1 cellular context compared by ENCODE assay signal in genomic region chr1:26500488-26501175, GRCh38.
TF ChIP-seq lines count a peak whose summit lies in the region.

No MANE protein-coding gene starts in this region.

TF ChIP-seq in HepG2, 621 proteins besides CTCF, POLR2A, EP300 and RAD21 (continued from another document and continues in another):
- TF ChIP-seq KLF6 (CRISPR knock-in tag; IDR thresholded peaks at IDR 0.05) (no peak), ZNF589 (CRISPR knock-in tag; conservative IDR thresholded peaks at IDR 0.05) (peak; percentile 83), ZNF7 (CRISPR knock-in tag; IDR thresholded peaks at IDR 0.05) (no peak), HNRNPLL (IDR thresholded peaks at IDR 0.05; ENCODE audit: low read depth, low read length, poor library complexity, severe bottlenecking) (peak; percentile 48), STAT6 (CRISPR knock-in tag; IDR thresholded peaks at IDR 0.05; ENCODE audit: borderline replicate concordance) (0 out of 2 replicates have a peak, but pooled peaks have one; percentile 75), PAX8 (CRISPR knock-in tag; IDR thresholded peaks at IDR 0.05; ENCODE audit: borderline replicate concordance) (no peak), NFIB (CRISPR knock-in tag; IDR thresholded peaks at IDR 0.05; ENCODE audit: borderline replicate concordance) (no peak), ZNF430 (CRISPR knock-in tag; IDR thresholded peaks at IDR 0.05) (no peak; the same call in 1 of the 2 replicates), SNAPC5 (CRISPR knock-in tag; IDR thresholded peaks at IDR 0.05; ENCODE audit: borderline replicate concordance) (no peak), TSC22D2 (CRISPR knock-in tag; IDR thresholded peaks at IDR 0.05; ENCODE audit: borderline replicate concordance) (no peak), TARDBP (CRISPR knock-in tag; IDR thresholded peaks at IDR 0.05) (peak; percentile 78), SIN3A (IDR thresholded peaks at IDR 0.05; ENCODE audit: borderline replicate concordance, low read depth, low read length) (no peak; the same call in 1 of the 2 replicates), SALL1 (CRISPR knock-in tag; IDR thresholded peaks at IDR 0.05) (peak; percentile 72), PAF1 (CRISPR knock-in tag; IDR thresholded peaks at IDR 0.05) (no peak), MIXL1 (CRISPR knock-in tag; IDR thresholded peaks at IDR 0.05) (peak; percentile 29; the same call in 1 of the 2 replicates), ZNF382 (CRISPR knock-in tag; IDR thresholded peaks at IDR 0.05; ENCODE audit: borderline replicate concordance) (no peak), ZMAT3 (CRISPR knock-in tag; conservative IDR thresholded peaks at IDR 0.05) (peak; percentile 91), TCF12 (IDR thresholded peaks at IDR 0.05) (no peak), TCF12 (CRISPR knock-in tag; IDR thresholded peaks at IDR 0.05) (no peak), FLYWCH1 (CRISPR knock-in tag; IDR thresholded peaks at IDR 0.05) (no peak), ATF6 (CRISPR knock-in tag; conservative IDR thresholded peaks at IDR 0.05) (no peak), JUN (CRISPR knock-in tag; IDR thresholded peaks at IDR 0.05) (no peak), RBAK (CRISPR knock-in tag; IDR thresholded peaks at IDR 0.05) (no peak), SIX4 (CRISPR knock-in tag; IDR thresholded peaks at IDR 0.05) (no peak), ZBTB34 (CRISPR knock-in tag; IDR thresholded peaks at IDR 0.05) (no peak), ZNF580 (CRISPR knock-in tag; IDR thresholded peaks at IDR 0.05; ENCODE audit: borderline replicate concordance, low read depth) (no peak), FOXK2 (IDR thresholded peaks at IDR 0.05) (no peak), ZNF83 (CRISPR knock-in tag; IDR thresholded peaks at IDR 0.05; ENCODE audit: borderline replicate concordance) (no peak; the same call in none of the 2 replicates), SP1 (IDR thresholded peaks at IDR 0.05) (no peak), SP1 (CRISPR knock-in tag; IDR thresholded peaks at IDR 0.05) (peak; percentile 87), ZNF468 (CRISPR knock-in tag; IDR thresholded peaks at IDR 0.05) (peak; percentile 75; the same call in 1 of the 2 replicates), ZNF709 (CRISPR knock-in tag; IDR thresholded peaks at IDR 0.05) (peak; percentile 90), ATF2 (CRISPR knock-in tag; IDR thresholded peaks at IDR 0.05) (no peak), HNRNPK (IDR thresholded peaks at IDR 0.05; ENCODE audit: low read depth, low read length, poor library complexity, severe bottlenecking) (peak; percentile 87), TAF1 (CRISPR knock-in tag; IDR thresholded peaks at IDR 0.05) (peak; percentile 68), KDM4B (CRISPR knock-in tag; IDR thresholded peaks at IDR 0.05) (no peak), HMGXB4 (CRISPR knock-in tag; IDR thresholded peaks at IDR 0.05; ENCODE audit: borderline replicate concordance in 1 of 2, low read depth in 1 of 2) (peak; percentile 82 to 84; a peak in 3 of 4 replicates), ERF (CRISPR knock-in tag; IDR thresholded peaks at IDR 0.05) (no peak; the same call in 1 of the 2 replicates), ZNF784 (CRISPR knock-in tag; IDR thresholded peaks at IDR 0.05; ENCODE audit: borderline replicate concordance) (peak; percentile 32; the same call in 1 of the 2 replicates), ZNF576 (CRISPR knock-in tag; IDR thresholded peaks at IDR 0.05) (no peak), MED1 (CRISPR knock-in tag; IDR thresholded peaks at IDR 0.05) (peak; percentile 9; the same call in 1 of the 2 replicates), ARID2 (CRISPR knock-in tag; IDR thresholded peaks at IDR 0.05; ENCODE audit: borderline replicate concordance) (no peak), BORCS8-MEF2B (CRISPR knock-in tag; IDR thresholded peaks at IDR 0.05) (no peak; the same call in none of the 2 replicates), ZMYM2 (CRISPR knock-in tag; IDR thresholded peaks at IDR 0.05) (peak; percentile 64), THAP11 (CRISPR knock-in tag; IDR thresholded peaks at IDR 0.05) (peak; percentile 58; the same call in 1 of the 2 replicates), ZNF44 (CRISPR knock-in tag; IDR thresholded peaks at IDR 0.05) (0 out of 2 replicates have a peak, but pooled peaks have one; percentile 74), POLR2AphosphoS2 (IDR thresholded peaks at IDR 0.05; ENCODE audit: low read depth, low read length) (no peak), NCOA1 (CRISPR knock-in tag; IDR thresholded peaks at IDR 0.05) (0 out of 2 replicates have a peak, but pooled peaks have one; percentile 75)
- TF ChIP-seq, protein P1, sequence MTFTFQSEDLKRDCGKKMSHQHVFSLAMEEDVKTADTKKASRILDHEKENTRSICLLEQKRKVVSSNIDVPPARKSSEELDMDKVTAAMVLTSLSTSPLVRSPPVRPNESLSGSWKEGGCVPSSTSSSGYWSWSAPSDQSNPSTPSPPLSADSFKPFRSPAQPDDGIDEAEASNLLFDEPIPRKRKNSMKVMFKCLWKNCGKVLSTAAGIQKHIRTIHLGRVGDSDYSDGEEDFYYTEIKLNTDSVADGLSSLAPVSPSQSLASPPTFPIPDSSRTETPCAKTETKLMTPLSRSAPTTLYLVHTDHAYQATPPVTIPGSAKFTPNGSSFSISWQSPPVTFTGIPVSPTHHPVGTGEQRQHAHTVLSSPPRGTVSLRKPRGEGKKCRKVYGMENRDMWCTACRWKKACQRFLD (CRISPR knock-in tag; IDR thresholded peaks at IDR 0.05; ENCODE audit: borderline replicate concordance): no peak; the same call in 1 of the 2 replicates
- TF ChIP-seq, protein P2, sequence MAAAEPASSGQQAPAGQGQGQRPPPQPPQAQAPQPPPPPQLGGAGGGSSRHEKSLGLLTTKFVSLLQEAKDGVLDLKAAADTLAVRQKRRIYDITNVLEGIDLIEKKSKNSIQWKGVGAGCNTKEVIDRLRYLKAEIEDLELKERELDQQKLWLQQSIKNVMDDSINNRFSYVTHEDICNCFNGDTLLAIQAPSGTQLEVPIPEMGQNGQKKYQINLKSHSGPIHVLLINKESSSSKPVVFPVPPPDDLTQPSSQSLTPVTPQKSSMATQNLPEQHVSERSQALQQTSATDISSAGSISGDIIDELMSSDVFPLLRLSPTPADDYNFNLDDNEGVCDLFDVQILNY (CRISPR knock-in tag; conservative IDR thresholded peaks at IDR 0.05): peak; percentile 35
- TF ChIP-seq, protein P3, sequence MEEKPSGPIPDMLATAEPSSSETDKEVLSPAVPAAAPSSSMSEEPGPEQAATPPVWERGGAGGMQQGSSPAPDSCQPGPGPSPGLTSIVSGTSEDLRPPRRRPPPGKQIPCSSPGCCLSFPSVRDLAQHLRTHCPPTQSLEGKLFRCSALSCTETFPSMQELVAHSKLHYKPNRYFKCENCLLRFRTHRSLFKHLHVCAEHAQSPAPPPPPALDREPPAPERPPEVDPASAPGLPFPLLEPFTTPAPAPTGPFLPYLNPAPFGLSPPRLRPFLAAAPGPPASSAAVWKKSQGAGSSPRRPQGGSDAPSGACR (CRISPR knock-in tag; IDR thresholded peaks at IDR 0.05): peak; percentile 98
- TF ChIP-seq, protein P4, sequence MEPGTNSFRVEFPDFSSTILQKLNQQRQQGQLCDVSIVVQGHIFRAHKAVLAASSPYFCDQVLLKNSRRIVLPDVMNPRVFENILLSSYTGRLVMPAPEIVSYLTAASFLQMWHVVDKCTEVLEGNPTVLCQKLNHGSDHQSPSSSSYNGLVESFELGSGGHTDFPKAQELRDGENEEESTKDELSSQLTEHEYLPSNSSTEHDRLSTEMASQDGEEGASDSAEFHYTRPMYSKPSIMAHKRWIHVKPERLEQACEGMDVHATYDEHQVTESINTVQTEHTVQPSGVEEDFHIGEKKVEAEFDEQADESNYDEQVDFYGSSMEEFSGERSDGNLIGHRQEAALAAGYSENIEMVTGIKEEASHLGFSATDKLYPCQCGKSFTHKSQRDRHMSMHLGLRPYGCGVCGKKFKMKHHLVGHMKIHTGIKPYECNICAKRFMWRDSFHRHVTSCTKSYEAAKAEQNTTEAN (CRISPR knock-in tag; conservative IDR thresholded peaks at IDR 0.05): no peak
- TF ChIP-seq, protein P5, sequence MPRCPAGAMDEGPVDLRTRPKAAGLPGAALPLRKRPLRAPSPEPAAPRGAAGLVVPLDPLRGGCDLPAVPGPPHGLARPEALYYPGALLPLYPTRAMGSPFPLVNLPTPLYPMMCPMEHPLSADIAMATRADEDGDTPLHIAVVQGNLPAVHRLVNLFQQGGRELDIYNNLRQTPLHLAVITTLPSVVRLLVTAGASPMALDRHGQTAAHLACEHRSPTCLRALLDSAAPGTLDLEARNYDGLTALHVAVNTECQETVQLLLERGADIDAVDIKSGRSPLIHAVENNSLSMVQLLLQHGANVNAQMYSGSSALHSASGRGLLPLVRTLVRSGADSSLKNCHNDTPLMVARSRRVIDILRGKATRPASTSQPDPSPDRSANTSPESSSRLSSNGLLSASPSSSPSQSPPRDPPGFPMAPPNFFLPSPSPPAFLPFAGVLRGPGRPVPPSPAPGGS (CRISPR knock-in tag; IDR thresholded peaks at IDR 0.05): peak; percentile 69; the same call in 1 of the 2 replicates
